Comparison of ENCODE assay signal across 8 cellular contexts in the genomic region with DNA sequence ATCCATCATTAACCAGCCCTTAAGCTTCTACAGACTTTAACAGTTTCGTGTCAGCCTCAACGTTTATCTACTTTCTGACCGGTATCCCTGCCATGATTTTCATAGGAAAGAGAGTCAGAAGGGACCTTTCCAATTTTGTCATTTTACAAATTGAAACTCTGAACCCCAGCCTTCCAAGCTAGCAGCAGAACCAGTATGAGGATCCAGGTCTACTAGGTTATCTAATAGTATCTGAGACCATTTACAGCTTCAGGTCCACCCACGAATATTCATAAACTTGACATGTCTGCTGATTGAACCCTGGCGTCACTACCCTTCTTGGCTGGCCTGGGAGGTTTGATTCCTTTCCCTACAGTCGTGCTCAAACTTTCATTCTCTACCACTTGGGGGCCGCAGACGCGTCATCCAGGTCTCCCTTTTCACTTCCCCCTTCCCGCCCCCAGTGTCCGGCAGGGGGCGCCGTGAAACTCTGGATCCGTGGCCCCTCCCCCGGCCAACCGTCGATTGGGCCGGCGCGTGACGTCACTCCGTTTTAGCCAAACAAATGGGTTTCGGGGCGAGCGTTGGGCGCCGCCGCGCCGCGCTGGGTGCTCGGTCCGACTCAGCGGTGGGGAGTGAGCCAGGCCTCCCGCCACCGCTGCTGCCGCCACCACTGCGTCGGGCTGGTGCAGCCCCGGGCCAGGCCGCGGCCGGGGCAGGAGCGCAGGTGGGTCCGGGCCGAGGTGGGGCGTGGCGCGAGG. TPM values are rescaled to one million over a fixed set of nuclear protein-coding genes. Genes with fewer than 3 reads are reported as not detected.
DNase-seq lines count a peak whose midpoint lies in the region; ATAC-seq and TF ChIP-seq lines count a peak whose summit lies in the region.

A gene with protein sequence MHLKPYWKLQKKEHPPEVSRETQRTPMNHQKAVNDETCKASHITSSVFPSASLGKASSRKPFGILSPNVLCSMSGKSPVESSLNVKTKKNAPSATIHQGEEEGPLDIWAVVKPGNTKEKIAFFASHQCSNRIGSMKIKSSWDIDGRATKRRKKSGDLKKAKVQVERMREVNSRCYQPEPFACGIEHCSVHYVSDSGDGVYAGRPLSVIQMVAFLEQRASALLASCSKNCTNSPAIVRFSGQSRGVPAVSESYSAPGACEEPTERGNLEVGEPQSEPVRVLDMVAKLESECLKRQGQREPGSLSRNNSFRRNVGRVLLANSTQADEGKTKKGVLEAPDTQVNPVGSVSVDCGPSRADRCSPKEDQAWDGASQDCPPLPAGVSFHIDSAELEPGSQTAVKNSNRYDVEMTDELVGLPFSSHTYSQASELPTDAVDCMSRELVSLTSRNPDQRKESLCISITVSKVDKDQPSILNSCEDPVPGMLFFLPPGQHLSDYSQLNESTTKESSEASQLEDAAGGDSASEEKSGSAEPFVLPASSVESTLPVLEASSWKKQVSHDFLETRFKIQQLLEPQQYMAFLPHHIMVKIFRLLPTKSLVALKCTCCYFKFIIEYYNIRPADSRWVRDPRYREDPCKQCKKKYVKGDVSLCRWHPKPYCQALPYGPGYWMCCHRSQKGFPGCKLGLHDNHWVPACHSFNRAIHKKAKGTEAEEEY (plus strand): TSS at position 590 of the 740 bp plus-strand sequence. CDS start 78,970 bp downstream, outside the sequence.

- H3K4me3 Mint-ChIP-seq in endodermal cell, result peak within 1 kb of the TSS; percentile 87

- WGBS in endodermal cell (ENCODE audit: insufficient coverage in 1 of 2, insufficient read length in 1 of 2), 2 experiments, result 4 to 10% methylated on average over 12 to 49 of the region's 49 CpGs

- no peaks in the 10 kb centered on the region; the same call in 1 of the 2 replicates for H3K9me3 ChIP-seq in NT2/D1 (ENCODE audit: insufficient read depth, low read length)
- H3K9me3 ChIP-seq in endodermal cell (ENCODE audit: control insufficient read depth, low read length), result peaks cover 16% of the 10 kb centered on the region

- no peaks in the 10 kb centered on the region for H3K27me3 ChIP-seq in NT2/D1 (ENCODE audit: insufficient read depth, insufficient read length)
- H3K27me3 ChIP-seq in endodermal cell (ENCODE audit: control insufficient read depth, insufficient read depth, low read length, poor library complexity, severe bottlenecking), result no peaks in the 10 kb centered on the region

- peak; percentile 86 for ATAC-seq in GM21367 (IDR thresholded peaks at IDR 0.05; ENCODE audit: unreplicated experiment)

- DNase-seq in Caki2 (ENCODE audit: low read depth), result peak; percentile 96
- peak; percentile 47 to 99 (median 96) for DNase-seq in HUDEP-2 (lab: John Stamatoyannopoulos, UW; ENCODE audit: unreplicated experiment in 76 of 76)
- peak; percentile 88 for DNase-seq in NT2/D1 (ENCODE audit: low read depth, low spot score)
- peak; percentile 97 for DNase-seq in activated CD8-positive, alpha-beta memory T cell treated with anti-CD3 and anti-CD28 coated beads, Interleukin-2, amount 50 U/mL, for 1 hour (ENCODE audit: extremely low read depth)
- DNase-seq in endodermal cell, result peak; percentile 100
- peak; percentile 100 for DNase-seq in mesenteric fat pad (ENCODE audit: low spot score)
- DNase-seq in stimulated activated CD8-positive, alpha-beta memory T cell treated with anti-CD3 and anti-CD28 coated beads, Interleukin-15, amount 100 ng/mL, for 4 hours (ENCODE audit: low read depth in 2 of 2), result peak; percentile 96 to 97

- TF ChIP-seq CTCF in endodermal cell (conservative IDR thresholded peaks at IDR 0.05), result peak; percentile 99

- H3K4me3 ChIP-seq in NT2/D1 (ENCODE audit: insufficient read length, low read depth) (peak within 1 kb of the TSS; percentile 92), endodermal cell (ENCODE audit: low read length) (peak within 1 kb of the TSS; percentile 96)

- H3K27me3 Mint-ChIP-seq in endodermal cell (ENCODE audit: insufficient read depth), result no peaks in the 10 kb centered on the region

- H3K4me1 ChIP-seq in NT2/D1 (ENCODE audit: insufficient read depth, insufficient read length) (no peaks in the 10 kb centered on the region), endodermal cell (ENCODE audit: control insufficient read depth, insufficient read depth, low read length) (peaks cover 2% of the 10 kb centered on the region)

- peak within 1 kb of the TSS; percentile 54 for H3K27ac ChIP-seq in endodermal cell (ENCODE audit: low read depth, low read length)

- no peaks in the 10 kb centered on the region for H3K36me3 ChIP-seq in NT2/D1 (ENCODE audit: insufficient read depth, insufficient read length, low read length)
- peaks cover 12% of the 10 kb centered on the region for H3K36me3 ChIP-seq in endodermal cell (ENCODE audit: control insufficient read depth, insufficient read depth, low read length)

- H3K9ac ChIP-seq in NT2/D1 (ENCODE audit: insufficient read length, low read depth), result peak within 1 kb of the TSS; percentile 87
- H3K9ac ChIP-seq in endodermal cell (ENCODE audit: extremely low read depth, low read length, poor library complexity, severe bottlenecking), result peak within 1 kb of the TSS; percentile 93

- peak within 1 kb of the TSS; percentile 95 for H3K27ac Mint-ChIP-seq in endodermal cell

- peaks cover 37% of the 10 kb centered on the region for H3K4me1 Mint-ChIP-seq in endodermal cell

- H3K36me3 Mint-ChIP-seq in endodermal cell (ENCODE audit: low read depth), result peaks cover 11% of the 10 kb centered on the region

- in situ Hi-C loops in Caki2 (cut with HindIII; ENCODE audit: low pct_unique_long_range_greater_than_20kb, low sequenced_read_pairs), result no loop called here

- H3K9me3 Mint-ChIP-seq in endodermal cell, result peaks cover 16% of the 10 kb centered on the region

RNA-seq across cellular contexts. Expression of the gene that starts here (rescaled TPM):
- total RNA-seq in Caki2 (2014; rRNA removed; shearing (Covaris generic); ENCODE audit: low replicate concordance), result 17.9 and 20.3 TPM in 2 replicates
- total RNA-seq in endodermal cell (10 to 100 TPM; 44.1 to 51.6 TPM), mesenteric fat pad (17.9 TPM)
- polyA plus RNA-seq in endodermal cell (2013, experiment 1 of 2), result 17.3 TPM
- 19.2 TPM for polyA plus RNA-seq in endodermal cell (2013, experiment 2 of 2)

Comparison
In these comparisons a context has a peak if more than half of its experiments do, and no peak if none do; other contexts are left out.
1. Peak in every context shown above with its lines: DNase-seq, ATAC-seq, H3K4me3 ChIP-seq and H3K27ac ChIP-seq.